20 cellular contexts compared by ENCODE assay signal in genomic region chr11:35107866-35108265, GRCh38. TPM values are rescaled to one million over a fixed set of nuclear protein-coding genes. Genes with fewer than 3 reads are reported as not detected.
DNase-seq lines count a peak whose midpoint lies in the region; ATAC-seq and TF ChIP-seq lines count a peak whose summit lies in the region.
"Had no signal": no experiment of that assay in that cellular context is flagged by ENCODE, and none has a peak within 500 bp of the region (broad histone marks: within the 10 kb centered on the region; RNA-seq: fewer than 3 reads in every experiment).

No MANE protein-coding gene starts in this region.

- H3K4me3 Mint-ChIP-seq in naive B cell: peak overlapping the region in 6 of 8 donors; percentile 43 to 84 (median 64)
- H3K4me3 Mint-ChIP-seq: activated T-helper 1 cell treated with anti-CD3 and anti-CD28 coated beads, Interleukin-12 subunit alpha, Interleukin-12 subunit beta, Interleukin-2, Interleukin-4 antibody, amounts not matched to agents 30 ng/mL and 10 ng/mL and 1 ng/mL, durations not matched to agents 14 hours and 24 hours and 36 hours; natural killer cell had no signal

- TF ChIP-seq CTCF in Panc1 (IDR thresholded peaks at IDR 0.05): no peak

- H3K36me3 ChIP-seq in Panc1 (ENCODE audit: control insufficient read depth, insufficient read depth, low read length): no peaks in the 10 kb centered on the region
- H3K36me3 ChIP-seq: suprapubic skin had no signal

- H3K4me1 Mint-ChIP-seq in naive B cell: peaks cover 76 to 79% (median 77%) of the 10 kb centered on the region in 3 donors

- H3K36me3 Mint-ChIP-seq in naive B cell: no peaks in the 10 kb centered on the region
- H3K36me3 Mint-ChIP-seq: IgD-negative memory B cell, natural killer cell had no signal

- peak; percentile 64 for DNase-seq in GDM1 (lab: John Stamatoyannopoulos, UW)
- DNase-seq in Kasumi-1 (lab: John Stamatoyannopoulos, UW): peak; percentile 69 to 74
- no peak for DNase-seq in Panc1 (ENCODE audit: low read depth, low spot score)
- no peak for DNase-seq in naive B cell
- DNase-seq in SK-N-DZ (ENCODE audit: low spot score): no peak
- DNase-seq: dermis blood vessel endothelial cell; foreskin keratinocyte; kidney; mammary epithelial cell; natural killer cell; NCI-H1417; small intestine; stimulated activated CD4-positive, alpha-beta T cell treated with anti-CD3 and anti-CD28 coated beads, Interleukin-4, amount 100 ng/mL, for 24 hours; T-helper 1 cell had no signal

- no peaks in the 10 kb centered on the region for H3K27me3 Mint-ChIP-seq in naive B cell
- H3K27me3 Mint-ChIP-seq: IgD-negative memory B cell had no signal

- POLR2A ChIA-PET in Panc1 (lab: Charles Lee): no interaction called here

- intact Hi-C loops in Panc1 (cut with micrococcal nuclease; ENCODE audit: unreplicated experiment): no loop called here

- CTCF ChIA-PET in Panc1 (lab: Charles Lee): no interaction called here

- peak overlapping the region in 5 of 6 donors; percentile 74 to 87 (median 80) for H3K27ac Mint-ChIP-seq in naive B cell
- H3K27ac Mint-ChIP-seq: activated T-helper 1 cell treated with anti-CD3 and anti-CD28 coated beads, Interleukin-12 subunit alpha, Interleukin-12 subunit beta, Interleukin-2, Interleukin-4 antibody, amounts not matched to agents 30 ng/mL and 10 ng/mL and 1 ng/mL, durations not matched to agents 14 hours and 24 hours and 36 hours had no signal

- no TSS peak for BruUV-seq in Panc1 (replicated peaks; lab: Mats Ljungman, UMichigan)

- H3K9me3 ChIP-seq in Panc1 (ENCODE audit: control insufficient read depth, insufficient read depth, low read depth, low read length): no peaks in the 10 kb centered on the region
- H3K9me3 ChIP-seq: suprapubic skin had no signal

- ATAC-seq in Panc1 (no peak), naive B cell (ENCODE audit: low read depth in 2 of 2) (peak; percentile 24), HG02623 (IDR thresholded peaks at IDR 0.05; ENCODE audit: unreplicated experiment) (no peak), HG03457 (IDR thresholded peaks at IDR 0.05; ENCODE audit: unreplicated experiment) (no peak)
- ATAC-seq: foreskin keratinocyte, natural killer cell had no signal

- H3K4me3 ChIP-seq in Panc1 (ENCODE audit: low read depth in 2 of 2, low read length in 2 of 2): no peak overlapping the region
- H3K4me3 ChIP-seq: suprapubic skin had no signal

- in situ Hi-C loops in Panc1 (cut with HindIII; ENCODE audit: low pct_unique_long_range_greater_than_20kb, low sequenced_read_pairs): no loop called here

- H3K27me3 ChIP-seq in Panc1 (ENCODE audit: control insufficient read depth, insufficient read depth, low read length): no peaks in the 10 kb centered on the region
- H3K27me3 ChIP-seq: foreskin keratinocyte, suprapubic skin had no signal

- no peaks in the 10 kb centered on the region for H3K9me3 Mint-ChIP-seq in naive B cell
- H3K9me3 Mint-ChIP-seq: activated T-helper 1 cell treated with anti-CD3 and anti-CD28 coated beads, Interleukin-12 subunit alpha, Interleukin-12 subunit beta, Interleukin-2, Interleukin-4 antibody, amounts not matched to agents 30 ng/mL and 10 ng/mL and 1 ng/mL, durations not matched to agents 14 hours and 24 hours and 36 hours; natural killer cell had no signal

- peak overlapping the region; percentile 19; the same call in 1 of the 2 replicates for H3K27ac ChIP-seq in Panc1 (ENCODE audit: low read length)
- H3K27ac ChIP-seq: foreskin keratinocyte, RWPE1, suprapubic skin had no signal

- peaks cover 10% of the 10 kb centered on the region for H3K4me1 ChIP-seq in Panc1 (ENCODE audit: control insufficient read depth, insufficient read depth, low read length)

RNA-seq across cellular contexts. Expression of gene CD44, which starts 31.1 kb away (rescaled TPM):
- 1,819 TPM for total RNA-seq in Panc1 (2021; ENCODE audit: unreplicated experiment)
- polyA plus RNA-seq in Panc1 (2012; ENCODE audit: insufficient read length): 1,270 TPM
- 100 to 1,000 TPM; 156 to 277 (median 187) TPM for polyA plus RNA-seq in naive B cell (ENCODE audit: low read depth in 6 of 6)
- 0.61 and 1.4 TPM in 2 replicates for polyA plus RNA-seq in SK-N-DZ (2014; cell fraction: cytosol; rRNA removed)
- polyA plus RNA-seq in SK-N-DZ (2014; cell fraction: nucleus; rRNA removed): 0.12 and 0.39 TPM in 2 replicates

Comparison
In these comparisons a context has a peak if more than half of its experiments do, and no peak if none do; other contexts are left out.
1. DNase-seq: peak in GDM1 (single experiment) and Kasumi-1 (2 of 2); none in Panc1 (single experiment), naive B cell (single experiment) and SK-N-DZ (single experiment).
2. ATAC-seq: peak in naive B cell (2 of 2); none in Panc1 (single experiment), HG02623 (single experiment) and HG03457 (single experiment).